In the genomic region with DNA sequence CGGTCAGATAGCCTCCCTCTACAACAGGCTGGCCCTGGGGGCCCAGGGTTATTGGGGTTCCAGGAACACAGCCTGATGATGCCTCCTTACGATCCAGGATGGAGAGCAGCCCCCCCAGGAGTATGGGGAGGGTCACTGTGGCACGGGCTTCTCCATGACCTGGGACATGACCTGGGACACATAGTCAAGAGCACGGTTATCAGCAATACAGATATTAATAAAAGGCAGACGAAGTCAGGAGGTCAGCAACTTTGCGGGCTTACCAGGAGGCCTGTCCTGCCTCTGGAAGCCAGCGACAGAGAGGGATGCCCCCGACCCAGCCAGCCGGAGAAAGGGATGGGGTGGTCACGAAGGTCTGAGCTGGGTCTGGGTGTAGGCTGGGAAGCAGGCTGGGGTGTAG, we compare ENCODE assay signal across 9 cellular contexts. TPM values are rescaled to one million over a fixed set of nuclear protein-coding genes. Genes with fewer than 3 reads are reported as not detected.
A peak's percentile ranks its signal among the peaks of the same experiment; 100 is the strongest.
DNase-seq lines count a peak whose midpoint lies in the region; ATAC-seq and TF ChIP-seq lines count a peak whose summit lies in the region.
"Had no signal": no experiment of that assay in that cellular context is flagged by ENCODE, and none has a peak within 500 bp of the region (broad histone marks: within the 10 kb centered on the region; RNA-seq: fewer than 3 reads in every experiment).

No MANE protein-coding gene starts in this region.

- no peaks in the 10 kb centered on the region for H3K27me3 ChIP-seq in layer of hippocampus (ENCODE audit: control insufficient read depth, insufficient read depth, low read length)
- H3K27me3 ChIP-seq in thyroid gland, result no peaks in the 10 kb centered on the region

- POLR2A ChIA-PET in activated CD4-positive, alpha-beta T cell treated with anti-CD3 and anti-CD28 coated beads, Interleukin-2, amount 10 ng/mL, durations not matched to agents 7 days and 5 days (lab: Charles Lee), result no interaction called here

- peaks cover 16 to 22% of the 10 kb centered on the region in 2 donors for H3K36me3 ChIP-seq in thyroid gland

- no peaks in the 10 kb centered on the region for H3K9me3 ChIP-seq in thyroid gland

- peak overlapping the region; percentile 64 to 79 (median 72) for H3K4me3 ChIP-seq in thyroid gland (replicated peaks in 1 of 3)

- peaks cover 10 to 12% of the 10 kb centered on the region in 2 donors for H3K4me1 ChIP-seq in thyroid gland

- 11 to 16% methylated on average over 8 to 9 of the region's 10 CpGs for WGBS in thyroid gland, 2 donors

- TF ChIP-seq CTCF in thyroid gland (IDR thresholded peaks at IDR 0.05), result no peak

- CTCF ChIA-PET in activated CD4-positive, alpha-beta T cell treated with anti-CD3 and anti-CD28 coated beads, Interleukin-2, amount 10 ng/mL, durations not matched to agents 7 days and 5 days (lab: Charles Lee), result interaction anchor here (1.2 to 1.3 kb wide), 2 partner anchors 8 to 27 kb away, joined by 3 to 4 read pairs; no protein-coding TSS in a partner anchor

- no peaks in the 10 kb centered on the region for H3K27me3 Mint-ChIP-seq in activated CD4-positive, alpha-beta T cell treated with anti-CD3 and anti-CD28 coated beads, Interleukin-2, amount 10 ng/mL, durations not matched to agents 7 days and 5 days
- H3K27me3 Mint-ChIP-seq in activated naive CD8-positive, alpha-beta T cell, result no peaks in the 10 kb centered on the region

- TF ChIP-seq POLR2A in thyroid gland (IDR thresholded peaks at IDR 0.05), result no peak

- DNase-seq in activated CD4-positive, alpha-beta T cell treated with anti-CD3 and anti-CD28 coated beads, Interleukin-2, amount 10 ng/mL, durations not matched to agents 7 days and 5 days, result no peak
- DNase-seq in activated CD4-positive, alpha-beta T cell treated with anti-CD3 and anti-CD28 coated beads for 1 hour, result no peak
- no peak for DNase-seq in thyroid gland
- no peak for DNase-seq in NCI-H1694 treated with DMSO at 0.1 percent for 48 hours (lab: John Stamatoyannopoulos, UW)
- DNase-seq in NAMALWA (ENCODE audit: low spot score), result no peak

- H3K9me3 Mint-ChIP-seq in activated CD4-positive, alpha-beta T cell treated with anti-CD3 and anti-CD28 coated beads, Interleukin-2, amount 10 ng/mL, durations not matched to agents 7 days and 5 days, result no peaks in the 10 kb centered on the region
- H3K9me3 Mint-ChIP-seq in activated naive CD8-positive, alpha-beta T cell (ENCODE audit: low read depth), result no peaks in the 10 kb centered on the region

- H3K4me3 Mint-ChIP-seq in activated CD4-positive, alpha-beta T cell treated with anti-CD3 and anti-CD28 coated beads, Interleukin-2, amount 10 ng/mL, durations not matched to agents 7 days and 5 days, result peak overlapping the region; percentile 98
- H3K4me3 Mint-ChIP-seq in activated naive CD8-positive, alpha-beta T cell, result peak overlapping the region; percentile 98

- peaks cover 39% of the 10 kb centered on the region for H3K36me3 Mint-ChIP-seq in activated CD4-positive, alpha-beta T cell treated with anti-CD3 and anti-CD28 coated beads, Interleukin-2, amount 10 ng/mL, durations not matched to agents 7 days and 5 days (ENCODE audit: low read depth)
- H3K36me3 Mint-ChIP-seq in activated naive CD8-positive, alpha-beta T cell, result peaks cover 12% of the 10 kb centered on the region

- no peak for ATAC-seq in HG03432 (IDR thresholded peaks at IDR 0.05; ENCODE audit: unreplicated experiment)

- H3K27ac Mint-ChIP-seq in activated CD4-positive, alpha-beta T cell treated with anti-CD3 and anti-CD28 coated beads, Interleukin-2, amount 10 ng/mL, durations not matched to agents 7 days and 5 days, result peak overlapping the region; percentile 99
- H3K27ac Mint-ChIP-seq in activated naive CD8-positive, alpha-beta T cell, result peak overlapping the region; percentile 98

- peak overlapping the region; percentile 88 for H3K27ac ChIP-seq in layer of hippocampus (ENCODE audit: low read depth, low read length)
- H3K27ac ChIP-seq in thyroid gland, result peak overlapping the region; percentile 86 to 98 (median 97)

- H3K4me1 Mint-ChIP-seq in activated CD4-positive, alpha-beta T cell treated with anti-CD3 and anti-CD28 coated beads, Interleukin-2, amount 10 ng/mL, durations not matched to agents 7 days and 5 days, result peaks cover 28% of the 10 kb centered on the region
- H3K4me1 Mint-ChIP-seq in activated naive CD8-positive, alpha-beta T cell (ENCODE audit: low read depth), result peaks cover 29% of the 10 kb centered on the region

- intact Hi-C loops in thyroid gland (cut with DNase I), result no loop called here

RNA-seq across cellular contexts. Expression of gene MMP24OS, which starts 0.8 kb away (rescaled TPM):
- 10 to 100 TPM; 46.7 to 48.3 TPM for total RNA-seq in activated CD4-positive, alpha-beta T cell treated with anti-CD3 and anti-CD28 coated beads, Interleukin-2, amount 10 ng/mL, durations not matched to agents 7 days and 5 days
- total RNA-seq in thyroid gland, result 10 to 100 TPM; 18.3 to 40.3 (median 28.8) TPM

RNA-seq across cellular contexts. Expression of gene EIF6, which starts 7.4 kb away (rescaled TPM):
- 10 to 100 TPM; 87.4 to 93.3 TPM for total RNA-seq in activated CD4-positive, alpha-beta T cell treated with anti-CD3 and anti-CD28 coated beads, Interleukin-2, amount 10 ng/mL, durations not matched to agents 7 days and 5 days
- total RNA-seq in thyroid gland, result 10 to 100 TPM; 30.3 to 94.2 (median 65.7) TPM

RNA-seq across cellular contexts. Expression of gene FAM83C, which starts 15.1 kb away (rescaled TPM):
- not detected for total RNA-seq in activated CD4-positive, alpha-beta T cell treated with anti-CD3 and anti-CD28 coated beads, Interleukin-2, amount 10 ng/mL, durations not matched to agents 7 days and 5 days
- total RNA-seq in thyroid gland, result not detected
- total RNA-seq: T-helper 1 cell treated with Interleukin-12 subunit alpha and Interleukin-12 subunit beta and Interleukin-4 antibody, amounts not matched to agents 30 ng/mL and 1 ng/mL, for 36 hours had no signal

RNA-seq across cellular contexts. Expression of gene MMP24, which starts 50.6 kb away (rescaled TPM):
- total RNA-seq in activated CD4-positive, alpha-beta T cell treated with anti-CD3 and anti-CD28 coated beads, Interleukin-2, amount 10 ng/mL, durations not matched to agents 7 days and 5 days, result not detected
- 1 to 10 TPM in 1 of 4 donors, under 1 TPM in 3; 0.67 to 1.6 (median 0.92) TPM for total RNA-seq in thyroid gland
